Comparison of ENCODE assay signal across 9 cellular contexts in genomic region chr2:216694201-216694825, GRCh38. TPM values are rescaled to one million over a fixed set of nuclear protein-coding genes. Genes with fewer than 3 reads are reported as not detected.
DNase-seq lines count a peak whose midpoint lies in the region; ATAC-seq and TF ChIP-seq lines count a peak whose summit lies in the region.
"Had no signal": no experiment of that assay in that cellular context is flagged by ENCODE, and none has a peak within 500 bp of the region (broad histone marks: within the 10 kb centered on the region; RNA-seq: fewer than 3 reads in every experiment).

No MANE protein-coding gene starts in this region.

- H3K27ac ChIP-seq in temporal lobe (ENCODE audit: low read depth, low read length), result peak overlapping the region; percentile 38
- H3K27ac ChIP-seq: epithelial cell of prostate had no signal

- H3K27me3 ChIP-seq in BE2C, result no peaks in the 10 kb centered on the region

- DNase-seq in BE2C (peak; percentile 81), KG1 (lab: John Stamatoyannopoulos, UW) (peak; percentile 40), endothelial cell (ENCODE audit: low spot score) (peak; percentile 68), mesothelial cell of epicardium (ENCODE audit: low spot score in 2 of 2, unreplicated experiment in 2 of 2) (peak; percentile 52 to 78), ureter (ENCODE audit: low spot score) (no peak)
- peak; percentile 85 for DNase-seq in activated CD4-positive, alpha-beta T cell treated with anti-CD3 and anti-CD28 coated beads, Interleukin-2, amount 10 ng/mL, durations not matched to agents 24 days and 14 days

- H3K4me3 Mint-ChIP-seq in activated CD4-positive, alpha-beta T cell treated with anti-CD3 and anti-CD28 coated beads, Interleukin-2, amount 10 ng/mL, durations not matched to agents 24 days and 14 days, result peak overlapping the region; percentile 89
- H3K4me3 Mint-ChIP-seq in endothelial cell (ENCODE audit: unreplicated experiment) (peak overlapping the region; percentile 70), mesothelial cell of epicardium (peak overlapping the region; percentile 97)

- ATAC-seq in HG02571 (IDR thresholded peaks at IDR 0.05; ENCODE audit: unreplicated experiment), result no peak

- H3K9me3 Mint-ChIP-seq in activated CD4-positive, alpha-beta T cell treated with anti-CD3 and anti-CD28 coated beads, Interleukin-2, amount 10 ng/mL, durations not matched to agents 24 days and 14 days, result no peaks in the 10 kb centered on the region
- H3K9me3 Mint-ChIP-seq in endothelial cell (ENCODE audit: unreplicated experiment), result no peaks in the 10 kb centered on the region
- H3K9me3 Mint-ChIP-seq in mesothelial cell of epicardium, result no peaks in the 10 kb centered on the region

- intact Hi-C loops in activated CD4-positive, alpha-beta T cell treated with anti-CD3 and anti-CD28 coated beads, Interleukin-2, amount 10 ng/mL, durations not matched to agents 24 days and 14 days (cut with micrococcal nuclease), result loop anchor here (5.0 kb wide), 2 partner anchors 163 to 1063 kb away; no protein-coding TSS in a partner anchor

- H3K4me1 ChIP-seq in BE2C, result peaks cover 50% of the 10 kb centered on the region

- H3K27me3 Mint-ChIP-seq in activated CD4-positive, alpha-beta T cell treated with anti-CD3 and anti-CD28 coated beads, Interleukin-2, amount 10 ng/mL, durations not matched to agents 24 days and 14 days, result peaks cover 68% of the 10 kb centered on the region
- H3K27me3 Mint-ChIP-seq in endothelial cell (ENCODE audit: unreplicated experiment) (peaks cover 28% of the 10 kb centered on the region), mesothelial cell of epicardium (ENCODE audit: low read depth) (no peaks in the 10 kb centered on the region)

- no peak overlapping the region for H3K27ac Mint-ChIP-seq in activated CD4-positive, alpha-beta T cell treated with anti-CD3 and anti-CD28 coated beads, Interleukin-2, amount 10 ng/mL, durations not matched to agents 24 days and 14 days
- H3K27ac Mint-ChIP-seq in endothelial cell (ENCODE audit: unreplicated experiment), result no peak overlapping the region
- H3K27ac Mint-ChIP-seq in mesothelial cell of epicardium, result peak overlapping the region; percentile 98

- H3K36me3 Mint-ChIP-seq in activated CD4-positive, alpha-beta T cell treated with anti-CD3 and anti-CD28 coated beads, Interleukin-2, amount 10 ng/mL, durations not matched to agents 24 days and 14 days (ENCODE audit: low read depth), result no peaks in the 10 kb centered on the region
- H3K36me3 Mint-ChIP-seq in endothelial cell (ENCODE audit: low read depth, unreplicated experiment), result no peaks in the 10 kb centered on the region
- H3K36me3 Mint-ChIP-seq in mesothelial cell of epicardium, result no peaks in the 10 kb centered on the region

- no peaks in the 10 kb centered on the region for H3K36me3 ChIP-seq in BE2C

- H3K4me1 Mint-ChIP-seq in activated CD4-positive, alpha-beta T cell treated with anti-CD3 and anti-CD28 coated beads, Interleukin-2, amount 10 ng/mL, durations not matched to agents 24 days and 14 days, result peaks cover 18% of the 10 kb centered on the region
- peaks cover 24% of the 10 kb centered on the region for H3K4me1 Mint-ChIP-seq in endothelial cell (ENCODE audit: unreplicated experiment)
- H3K4me1 Mint-ChIP-seq in mesothelial cell of epicardium, result peaks cover 47% of the 10 kb centered on the region

- H3K4me3 ChIP-seq in BE2C (ENCODE audit: low read depth, low read length), result peak overlapping the region; percentile 71

- no peaks in the 10 kb centered on the region for H3K9me3 ChIP-seq in BE2C

- TF ChIP-seq CTCF in BE2C (IDR thresholded peaks at IDR 0.05; ENCODE audit: low read depth, low read length) (no peak), endothelial cell (IDR thresholded peaks at IDR 0.05; ENCODE audit: unreplicated experiment) (no peak), mesothelial cell of epicardium (IDR thresholded peaks at IDR 0.05; ENCODE audit: unreplicated experiment) (no peak)

RNA-seq across cellular contexts. Expression of gene IGFBP5, which starts 1.0 kb away (rescaled TPM):
- 34.8 TPM for polyA plus RNA-seq in BE2C (2012; ENCODE audit: insufficient read depth, insufficient read length, low read depth)
- not detected in 2 replicates for total RNA-seq in activated CD4-positive, alpha-beta T cell treated with anti-CD3 and anti-CD28 coated beads, Interleukin-2, amount 10 ng/mL, durations not matched to agents 24 days and 14 days
- total RNA-seq in endothelial cell (ENCODE audit: unreplicated experiment) (7.2 TPM), mesothelial cell of epicardium (415 to 456 TPM (median 447 TPM) in 3 replicates), temporal lobe (34.9 TPM), ureter (697 TPM)

Comparison
In these comparisons a context has a peak if more than half of its experiments do, and no peak if none do; other contexts are left out.
1. RNA of gene IGFBP5, which starts 1.0 kb away (total RNA-seq): 697 TPM in ureter (single experiment) and 415 to 456 TPM in mesothelial cell of epicardium; 34.9 TPM in temporal lobe (single experiment), 7.2 TPM in endothelial cell (single experiment) and not detected in activated CD4-positive, alpha-beta T cell treated with anti-CD3 and anti-CD28 coated beads, Interleukin-2, amount 10 ng/mL, durations not matched to agents 24 days and 14 days; every median in the first group is over 10 times any median in the second.
2. Peak in every context shown above with its lines, with median percentiles within 50 percentile points of each other: H3K4me3 Mint-ChIP-seq.